15 cellular contexts compared by ENCODE assay signal in genomic region chr1:79646885-79647284, GRCh38.
DNase-seq lines count a peak whose midpoint lies in the region; ATAC-seq and TF ChIP-seq lines count a peak whose summit lies in the region.
"Had no signal": no experiment of that assay in that cellular context is flagged by ENCODE, and none has a peak within 500 bp of the region (broad histone marks: within the 10 kb centered on the region; RNA-seq: fewer than 3 reads in every experiment).

No MANE protein-coding gene starts in this region.

- H3K4me2 ChIP-seq in SK-N-SH, result no peak overlapping the region
- H3K4me2 ChIP-seq: A549 had no signal

- no peak for TF ChIP-seq RAD21 in SK-N-SH (IDR thresholded peaks at IDR 0.05; ENCODE audit: low read length)

- TF ChIP-seq EP300 in SK-N-SH (IDR thresholded peaks at IDR 0.05; ENCODE audit: borderline replicate concordance in 1 of 2, low read depth in 1 of 2, low read length in 1 of 2), result no peak

- H2AFZ ChIP-seq in SK-N-SH (ENCODE audit: low read depth), result no peak overlapping the region

- POLR2A ChIA-PET in SK-N-SH (lab: Yijun Ruan, JAX), result interaction anchor here (0.6 kb wide), 1 partner anchor 260 kb away, joined by 3 read pairs; no protein-coding TSS in a partner anchor

- H3F3A ChIP-seq in SK-N-SH (replicated peaks; ENCODE audit: insufficient read depth), result no peaks in the 10 kb centered on the region

- H3K27me3 ChIP-seq in SK-N-SH (ENCODE audit: insufficient read depth), result no peaks in the 10 kb centered on the region
- no peaks in the 10 kb centered on the region for H3K27me3 ChIP-seq in left lung
- no peaks in the 10 kb centered on the region for H3K27me3 ChIP-seq in upper lobe of right lung
- H3K27me3 ChIP-seq: SJSA1 had no signal

- intact Hi-C loops in left lung (cut with DNase I) (no loop called here), upper lobe of right lung (cut with DNase I) (no loop called here)

- no peaks in the 10 kb centered on the region for H3K9me2 ChIP-seq in SK-N-SH

- H3K36me3 ChIP-seq in SK-N-SH (replicated peaks in 1 of 2; ENCODE audit: control insufficient read depth in 1 of 2, insufficient read depth in 2 of 2, low read length in 1 of 2), result no peaks in the 10 kb centered on the region
- H3K36me3 ChIP-seq in left lung, result no peaks in the 10 kb centered on the region
- H3K36me3 ChIP-seq in upper lobe of right lung, result no peaks in the 10 kb centered on the region
- H3K36me3 ChIP-seq: SJSA1 had no signal

- no peak overlapping the region for H3K9ac ChIP-seq in SK-N-SH

- TF ChIP-seq CTCF in SK-N-SH (IDR thresholded peaks at IDR 0.05) (no peak), left lung (IDR thresholded peaks at IDR 0.05) (no peak), upper lobe of right lung (IDR thresholded peaks at IDR 0.05) (no peak)

- CTCF ChIA-PET in SK-N-SH (lab: Yijun Ruan, JAX), result no interaction called here

- DNase-seq in SK-N-SH (no peak), astrocyte of the hippocampus (ENCODE audit: low read depth, low spot score) (peak; percentile 4), left lung (peak in 1 of 2 donors; percentile 44), upper lobe of right lung (no peak), RPMI8226 (no peak), NCI-H345 treated with DMSO at 0.1 percent for 48 hours (lab: John Stamatoyannopoulos, UW; ENCODE audit: unreplicated experiment) (no peak), NOMO-1 treated with DMSO at 0.1 percent for 48 hours (lab: John Stamatoyannopoulos, UW; ENCODE audit: unreplicated experiment) (no peak)
- DNase-seq: COR-L47, DMS79, MM.1S, NCI-H187 treated with DMSO at 0.1 percent for 48 hours, NCI-H524 treated with DMSO at 0.1 percent for 48 hours had no signal

- H3K4me1 ChIP-seq in SK-N-SH (ENCODE audit: control insufficient read depth in 1 of 2, insufficient read depth in 2 of 2, low read depth in 1 of 2, low read length in 1 of 2) (peaks cover 0 to 3% of the 10 kb centered on the region in 2 experiments; a peak in 2 of 4 replicates), left lung (no peaks in the 10 kb centered on the region), upper lobe of right lung (no peaks in the 10 kb centered on the region)
- H3K4me1 ChIP-seq: A549, SJSA1 had no signal

- no peaks in the 10 kb centered on the region for H3K9me3 ChIP-seq in SK-N-SH
- H3K9me3 ChIP-seq in left lung, result peaks cover 0 to 3% of the 10 kb centered on the region in 2 donors
- no peaks in the 10 kb centered on the region for H3K9me3 ChIP-seq in upper lobe of right lung
- H3K9me3 ChIP-seq: A549, SJSA1 had no signal

- ATAC-seq in SK-N-SH treated with all-trans-retinoic acid at 6 μM for 48 hours (peak; percentile 34; the same call in 1 of the 3 replicates), left lung (peak; percentile 96), upper lobe of right lung (peak; percentile 94)
- ATAC-seq: A549 had no signal

- H3K79me2 ChIP-seq in SK-N-SH (ENCODE audit: insufficient read depth), result no peaks in the 10 kb centered on the region

- H3K4me3 ChIP-seq in SK-N-SH (ENCODE audit: low read depth in 2 of 2, low read length in 1 of 2) (no peak overlapping the region), left lung (no peak overlapping the region), upper lobe of right lung (no peak overlapping the region)
- H3K4me3 ChIP-seq: A549, SJSA1 had no signal

- 37% methylated on average over 3 of the region's 3 CpGs for WGBS in SK-N-SH (ENCODE audit: low lambda C conversion rate)

- H4K20me1 ChIP-seq in SK-N-SH (ENCODE audit: insufficient read depth), result no peaks in the 10 kb centered on the region

- H3K27ac ChIP-seq in SK-N-SH (ENCODE audit: low read depth in 2 of 2, low read length in 1 of 2), result no peak overlapping the region
- H3K27ac ChIP-seq in left lung, result no peak overlapping the region
- H3K27ac ChIP-seq in upper lobe of right lung, result no peak overlapping the region
- H3K27ac ChIP-seq: A549, SJSA1 had no signal

TF ChIP-seq in SK-N-SH treated with all-trans-retinoic acid at 6 μM for 48 hours, 23 proteins besides CTCF, POLR2A, EP300 and RAD21 (continues in another document):
- TF ChIP-seq ZNF8 (CRISPR knock-in tag; IDR thresholded peaks at IDR 0.05), result no peak
- no peak for TF ChIP-seq CSDC2 (CRISPR knock-in tag; IDR thresholded peaks at IDR 0.05)
- TF ChIP-seq, protein P1, sequence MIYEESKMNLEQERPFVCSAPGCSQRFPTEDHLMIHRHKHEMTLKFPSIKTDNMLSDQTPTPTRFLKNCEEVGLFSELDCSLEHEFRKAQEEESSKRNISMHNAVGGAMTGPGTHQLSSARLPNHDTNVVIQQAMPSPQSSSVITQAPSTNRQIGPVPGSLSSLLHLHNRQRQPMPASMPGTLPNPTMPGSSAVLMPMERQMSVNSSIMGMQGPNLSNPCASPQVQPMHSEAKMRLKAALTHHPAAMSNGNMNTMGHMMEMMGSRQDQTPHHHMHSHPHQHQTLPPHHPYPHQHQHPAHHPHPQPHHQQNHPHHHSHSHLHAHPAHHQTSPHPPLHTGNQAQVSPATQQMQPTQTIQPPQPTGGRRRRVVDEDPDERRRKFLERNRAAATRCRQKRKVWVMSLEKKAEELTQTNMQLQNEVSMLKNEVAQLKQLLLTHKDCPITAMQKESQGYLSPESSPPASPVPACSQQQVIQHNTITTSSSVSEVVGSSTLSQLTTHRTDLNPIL (CRISPR knock-in tag; IDR thresholded peaks at IDR 0.05; ENCODE audit: low read depth), result no peak
- TF ChIP-seq TOX (CRISPR knock-in tag; IDR thresholded peaks at IDR 0.05; ENCODE audit: borderline replicate concordance), result no peak
- no peak for TF ChIP-seq ZC3H10 (CRISPR knock-in tag; IDR thresholded peaks at IDR 0.05)
- no peak for TF ChIP-seq ESRRG (CRISPR knock-in tag; IDR thresholded peaks at IDR 0.05)
- TF ChIP-seq ZFP3 (CRISPR knock-in tag; IDR thresholded peaks at IDR 0.05), result no peak
- no peak for TF ChIP-seq GLIS3 (CRISPR knock-in tag; IDR thresholded peaks at IDR 0.05)
- no peak for TF ChIP-seq TCF4 (CRISPR knock-in tag; IDR thresholded peaks at IDR 0.05; ENCODE audit: borderline replicate concordance)
- TF ChIP-seq, protein P2, sequence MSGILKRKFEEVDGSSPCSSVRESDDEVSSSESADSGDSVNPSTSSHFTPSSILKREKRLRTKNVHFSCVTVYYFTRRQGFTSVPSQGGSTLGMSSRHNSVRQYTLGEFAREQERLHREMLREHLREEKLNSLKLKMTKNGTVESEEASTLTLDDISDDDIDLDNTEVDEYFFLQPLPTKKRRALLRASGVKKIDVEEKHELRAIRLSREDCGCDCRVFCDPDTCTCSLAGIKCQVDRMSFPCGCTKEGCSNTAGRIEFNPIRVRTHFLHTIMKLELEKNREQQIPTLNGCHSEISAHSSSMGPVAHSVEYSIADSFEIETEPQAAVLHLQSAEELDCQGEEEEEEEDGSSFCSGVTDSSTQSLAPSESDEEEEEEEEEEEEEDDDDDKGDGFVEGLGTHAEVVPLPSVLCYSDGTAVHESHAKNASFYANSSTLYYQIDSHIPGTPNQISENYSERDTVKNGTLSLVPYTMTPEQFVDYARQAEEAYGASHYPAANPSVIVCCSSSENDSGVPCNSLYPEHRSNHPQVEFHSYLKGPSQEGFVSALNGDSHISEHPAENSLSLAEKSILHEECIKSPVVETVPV (CRISPR knock-in tag; IDR thresholded peaks at IDR 0.05), result no peak
- no peak for TF ChIP-seq OSR1 (CRISPR knock-in tag; IDR thresholded peaks at IDR 0.05)
- no peak for TF ChIP-seq SNAI2 (CRISPR knock-in tag; IDR thresholded peaks at IDR 0.05)
- no peak for TF ChIP-seq ARNTL (CRISPR knock-in tag; IDR thresholded peaks at IDR 0.05; ENCODE audit: borderline replicate concordance, low read depth)

TF ChIP-seq in SK-N-SH, 30 proteins besides CTCF, POLR2A, EP300 and RAD21:
- no peak for TF ChIP-seq YY1 (IDR thresholded peaks at IDR 0.05; ENCODE audit: low read depth)

Comparison
In these comparisons a context has a peak if more than half of its experiments do, and no peak if none do; other contexts are left out.
1. ATAC-seq: peak in every context shown above with its lines; median percentile 96 in left lung; 94 in upper lobe of right lung; 34 in SK-N-SH treated with all-trans-retinoic acid at 6 μM for 48 hours.